1 cellular context compared by ENCODE assay signal in the genomic region with DNA sequence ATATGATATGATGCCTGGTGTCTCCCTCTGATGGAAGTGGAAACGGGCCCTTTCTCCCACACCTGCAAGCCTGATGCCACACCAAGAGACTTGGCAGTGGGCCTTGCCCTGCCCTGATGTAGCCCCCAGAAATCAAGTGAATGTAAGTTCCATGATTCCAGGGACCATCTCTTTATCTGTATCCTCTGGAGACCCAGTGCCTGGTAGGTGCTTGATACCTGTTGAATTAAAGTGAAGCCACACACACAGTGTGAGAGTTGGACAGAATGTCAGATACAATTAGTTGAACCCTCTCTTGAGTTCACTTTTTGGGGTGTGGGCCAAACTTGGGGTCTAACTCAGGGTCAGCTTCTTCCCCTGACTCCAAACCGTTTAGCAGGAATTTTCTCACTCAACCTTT.
TF ChIP-seq lines count a peak whose summit lies in the region.

No MANE protein-coding gene starts in this region.

TF ChIP-seq in HepG2, 621 proteins besides CTCF, POLR2A, EP300 and RAD21:
- TF ChIP-seq HOXA5 (CRISPR knock-in tag; IDR thresholded peaks at IDR 0.05) (no peak), NCOA5 (CRISPR knock-in tag; IDR thresholded peaks at IDR 0.05) (no peak), MXD3 (CRISPR knock-in tag; IDR thresholded peaks at IDR 0.05) (no peak), BRCA1 (CRISPR knock-in tag; IDR thresholded peaks at IDR 0.05) (no peak), RFX3 (CRISPR knock-in tag; IDR thresholded peaks at IDR 0.05) (no peak), MTF2 (CRISPR knock-in tag; IDR thresholded peaks at IDR 0.05; ENCODE audit: borderline replicate concordance) (no peak)
- TF ChIP-seq, protein P1, sequence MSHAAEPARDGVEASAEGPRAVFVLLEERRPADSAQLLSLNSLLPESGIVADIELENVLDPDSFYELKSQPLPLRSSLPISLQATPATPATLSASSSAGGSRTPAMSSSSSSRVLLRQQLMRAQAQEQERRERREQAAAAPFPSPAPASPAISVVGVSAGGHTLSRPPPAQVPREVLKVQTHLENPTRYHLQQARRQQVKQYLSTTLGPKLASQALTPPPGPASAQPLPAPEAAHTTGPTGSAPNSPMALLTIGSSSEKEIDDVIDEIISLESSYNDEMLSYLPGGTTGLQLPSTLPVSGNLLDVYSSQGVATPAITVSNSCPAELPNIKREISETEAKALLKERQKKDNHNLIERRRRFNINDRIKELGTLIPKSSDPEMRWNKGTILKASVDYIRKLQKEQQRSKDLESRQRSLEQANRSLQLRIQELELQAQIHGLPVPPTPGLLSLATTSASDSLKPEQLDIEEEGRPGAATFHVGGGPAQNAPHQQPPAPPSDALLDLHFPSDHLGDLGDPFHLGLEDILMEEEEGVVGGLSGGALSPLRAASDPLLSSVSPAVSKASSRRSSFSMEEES (CRISPR knock-in tag; IDR thresholded peaks at IDR 0.05), result no peak
- TF ChIP-seq, protein P2, sequence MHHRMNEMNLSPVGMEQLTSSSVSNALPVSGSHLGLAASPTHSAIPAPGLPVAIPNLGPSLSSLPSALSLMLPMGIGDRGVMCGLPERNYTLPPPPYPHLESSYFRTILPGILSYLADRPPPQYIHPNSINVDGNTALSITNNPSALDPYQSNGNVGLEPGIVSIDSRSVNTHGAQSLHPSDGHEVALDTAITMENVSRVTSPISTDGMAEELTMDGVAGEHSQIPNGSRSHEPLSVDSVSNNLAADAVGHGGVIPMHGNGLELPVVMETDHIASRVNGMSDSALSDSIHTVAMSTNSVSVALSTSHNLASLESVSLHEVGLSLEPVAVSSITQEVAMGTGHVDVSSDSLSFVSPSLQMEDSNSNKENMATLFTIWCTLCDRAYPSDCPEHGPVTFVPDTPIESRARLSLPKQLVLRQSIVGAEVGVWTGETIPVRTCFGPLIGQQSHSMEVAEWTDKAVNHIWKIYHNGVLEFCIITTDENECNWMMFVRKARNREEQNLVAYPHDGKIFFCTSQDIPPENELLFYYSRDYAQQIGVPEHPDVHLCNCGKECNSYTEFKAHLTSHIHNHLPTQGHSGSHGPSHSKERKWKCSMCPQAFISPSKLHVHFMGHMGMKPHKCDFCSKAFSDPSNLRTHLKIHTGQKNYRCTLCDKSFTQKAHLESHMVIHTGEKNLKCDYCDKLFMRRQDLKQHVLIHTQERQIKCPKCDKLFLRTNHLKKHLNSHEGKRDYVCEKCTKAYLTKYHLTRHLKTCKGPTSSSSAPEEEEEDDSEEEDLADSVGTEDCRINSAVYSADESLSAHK (CRISPR knock-in tag; IDR thresholded peaks at IDR 0.05; ENCODE audit: borderline replicate concordance), result no peak
